ENCODE assay signal across 7 cellular contexts in the genomic region with DNA sequence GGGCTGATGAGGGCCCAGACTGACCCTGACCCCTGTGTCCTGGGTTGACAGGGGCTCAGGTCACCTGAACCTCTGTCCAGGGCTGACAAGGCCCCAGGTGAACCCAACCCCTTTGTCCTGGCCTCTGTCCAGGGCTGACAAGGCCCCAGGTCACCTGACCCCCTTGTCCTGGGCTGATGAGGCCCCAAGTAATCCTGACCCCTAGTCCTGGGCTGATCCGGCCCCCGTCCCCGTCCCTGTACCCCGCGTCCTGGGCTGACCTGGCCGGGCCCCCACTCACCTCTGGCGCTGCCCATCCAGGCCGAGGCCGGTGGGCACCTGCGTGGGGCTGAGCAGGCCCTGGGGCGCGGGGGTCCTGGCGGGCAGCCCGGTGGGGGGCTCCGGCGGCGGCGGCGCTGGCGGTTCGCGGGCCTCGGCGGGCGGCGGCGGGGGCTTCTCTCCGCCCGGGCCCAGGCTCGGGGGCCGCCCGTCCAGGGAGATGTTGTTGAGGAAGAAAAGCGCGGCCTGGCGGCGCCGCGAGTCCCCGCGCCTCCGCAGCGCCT. TPM values are rescaled to one million over a fixed set of nuclear protein-coding genes. Genes with fewer than 3 reads are reported as not detected.
A peak's percentile ranks its signal among the peaks of the same experiment; 100 is the strongest.
DNase-seq lines count a peak whose midpoint lies in the region; ATAC-seq and TF ChIP-seq lines count a peak whose summit lies in the region.

No MANE protein-coding gene starts in this region.

- H3K4me1 ChIP-seq in effector memory CD4-positive, alpha-beta T cell (ENCODE audit: control insufficient read depth, insufficient read depth, low read length, poor library complexity, severe bottlenecking) = peaks cover 15% of the 10 kb centered on the region
- H3K4me1 ChIP-seq in neutrophil (ENCODE audit: control insufficient read depth in 1 of 2, insufficient read depth in 1 of 2, low read depth in 1 of 2, low read length in 1 of 2) = peaks cover 29 to 38% of the 10 kb centered on the region in 2 experiments

- H3K36me3 ChIP-seq in effector memory CD4-positive, alpha-beta T cell (ENCODE audit: control insufficient read depth, insufficient read depth, low read length) = no peaks in the 10 kb centered on the region
- peaks cover 15% of the 10 kb centered on the region for H3K36me3 ChIP-seq in neutrophil

- H3K27ac ChIP-seq in effector memory CD4-positive, alpha-beta T cell (ENCODE audit: insufficient read depth, low read length, poor library complexity, severe bottlenecking) = peak overlapping the region; percentile 51
- peak overlapping the region; percentile 49 for H3K27ac ChIP-seq in neutrophil

- H3K4me3 ChIP-seq in Jurkat, Clone E6-1 (ENCODE audit: low read length) = peak overlapping the region; percentile 77
- peak overlapping the region; percentile 74 for H3K4me3 ChIP-seq in effector memory CD4-positive, alpha-beta T cell (ENCODE audit: insufficient read depth, low read depth, low read length, poor library complexity, severe bottlenecking)
- peak overlapping the region; percentile 55 to 59 for H3K4me3 ChIP-seq in neutrophil (ENCODE audit: low read depth in 1 of 2, low read length in 1 of 2)

- DNase-seq in Jurkat, Clone E6-1 (ENCODE audit: low read depth, low spot score) = no peak
- no peak for DNase-seq in effector memory CD4-positive, alpha-beta T cell
- DNase-seq in NCI-H1694 (lab: John Stamatoyannopoulos, UW) (no peak), mucosa of gallbladder (ENCODE audit: low spot score) (no peak), NCI-H2081 treated with DMSO at 0.1 percent for 48 hours (lab: John Stamatoyannopoulos, UW) (no peak)

- no peaks in the 10 kb centered on the region for H3K27me3 ChIP-seq in effector memory CD4-positive, alpha-beta T cell (replicated peaks; ENCODE audit: control insufficient read depth, insufficient read depth, low read length, poor library complexity, severe bottlenecking)
- peaks cover 18% of the 10 kb centered on the region for H3K27me3 ChIP-seq in neutrophil

- no peaks in the 10 kb centered on the region for H3K9me3 ChIP-seq in effector memory CD4-positive, alpha-beta T cell (ENCODE audit: control insufficient read depth, low read length)
- no peaks in the 10 kb centered on the region for H3K9me3 ChIP-seq in neutrophil

- ATAC-seq in GM19455 (IDR thresholded peaks at IDR 0.05; ENCODE audit: unreplicated experiment) = peak; percentile 7

- no peak for TF ChIP-seq CTCF in neutrophil (IDR thresholded peaks at IDR 0.05)

RNA-seq across cellular contexts. Expression of a gene that starts 0.4 kb away (rescaled TPM):
- polyA plus RNA-seq in Jurkat, Clone E6-1 (2012; ENCODE audit: insufficient read depth, insufficient read length) = 17.4 TPM
- 5.2 TPM for total RNA-seq in mucosa of gallbladder

RNA-seq across cellular contexts. Expression of a gene that starts 19.8 kb away (rescaled TPM):
- 3,293 TPM for polyA plus RNA-seq in Jurkat, Clone E6-1 (2012; ENCODE audit: insufficient read depth, insufficient read length)
- total RNA-seq in mucosa of gallbladder = 968 TPM

RNA-seq across cellular contexts. Expression of a gene that starts 20.6 kb away (rescaled TPM):
- not detected for polyA plus RNA-seq in Jurkat, Clone E6-1 (2012; ENCODE audit: insufficient read depth, insufficient read length)
- 6.2 TPM for total RNA-seq in mucosa of gallbladder

RNA-seq across cellular contexts. Expression of a gene that starts 39.6 kb away (rescaled TPM):
- 2.2 TPM for polyA plus RNA-seq in Jurkat, Clone E6-1 (2012; ENCODE audit: insufficient read depth, insufficient read length)
- total RNA-seq in mucosa of gallbladder = 298 TPM
